In genomic region chr17:29158096-29158495, GRCh38 we compare ENCODE assay signal across 14 cellular contexts. TPM values are rescaled to one million over a fixed set of nuclear protein-coding genes. Genes with fewer than 3 reads are reported as not detected.
DNase-seq lines count a peak whose midpoint lies in the region; ATAC-seq and TF ChIP-seq lines count a peak whose summit lies in the region.
"Had no signal": no experiment of that assay in that cellular context is flagged by ENCODE, and none has a peak within 500 bp of the region (broad histone marks: within the 10 kb centered on the region; RNA-seq: fewer than 3 reads in every experiment).

No MANE protein-coding gene starts in this region.

- TF ChIP-seq POLR2A in right lobe of liver (IDR thresholded peaks at IDR 0.05) (no peak), thyroid gland (IDR thresholded peaks at IDR 0.05) (no peak)

- H3K27ac ChIP-seq in right lobe of liver (peak overlapping the region; percentile 60 to 95 (median 88)), thyroid gland (peak overlapping the region in 2 of 3 donors; percentile 65 to 76)
- H3K27ac ChIP-seq: psoas muscle had no signal

- H3K36me3 ChIP-seq in right lobe of liver: peaks cover 0 to 3% (median 0%) of the 10 kb centered on the region in 4 donors
- no peaks in the 10 kb centered on the region for H3K36me3 ChIP-seq in thyroid gland
- H3K36me3 ChIP-seq: suprapubic skin had no signal

- DNase-seq in LHCN-M2 (ENCODE audit: low read depth) (peak; percentile 36), MCF 10A (ENCODE audit: unreplicated experiment) (no peak), right lobe of liver (no peak), thyroid gland (no peak), activated gamma-delta T cell treated with Interleukin-2 at 50 U/mL for 16 hours (no peak), NCI-H1694 (lab: John Stamatoyannopoulos, UW) (no peak), NCI-H1092 treated with DMSO at 0.1 percent for 48 hours (lab: John Stamatoyannopoulos, UW) (no peak)
- DNase-seq: effector memory CD4-positive, alpha-beta T cell; glutamatergic neuron; NCI-H345; psoas muscle had no signal

- TF ChIP-seq CTCF in MCF 10A (IDR thresholded peaks at IDR 0.05; ENCODE audit: unreplicated experiment) (no peak), right lobe of liver (IDR thresholded peaks at IDR 0.05) (no peak), thyroid gland (IDR thresholded peaks at IDR 0.05) (no peak)

- H3K4me3 ChIP-seq in right lobe of liver (peak overlapping the region in 2 of 3 donors; percentile 16 to 34), thyroid gland (replicated peaks in 1 of 3) (no peak overlapping the region)
- H3K4me3 ChIP-seq: lung, MG63, psoas muscle, suprapubic skin had no signal

- H3K4me1 ChIP-seq in right lobe of liver: peaks cover 4 to 99% (median 55%) of the 10 kb centered on the region in 4 donors
- peaks cover 41 to 69% of the 10 kb centered on the region in 2 donors for H3K4me1 ChIP-seq in thyroid gland

- H3K9me3 ChIP-seq in right lobe of liver (no peaks in the 10 kb centered on the region), thyroid gland (no peaks in the 10 kb centered on the region)
- H3K9me3 ChIP-seq: MG63, psoas muscle, suprapubic skin had no signal

- H3K27me3 ChIP-seq in right lobe of liver (no peaks in the 10 kb centered on the region), thyroid gland (no peaks in the 10 kb centered on the region)
- H3K27me3 ChIP-seq: MG63, suprapubic skin had no signal

- no peaks in the 10 kb centered on the region for H3K9me3 Mint-ChIP-seq in MCF 10A (ENCODE audit: unreplicated experiment)

- CTCF ChIA-PET in MCF 10A (lab: Yijun Ruan, JAX): interaction anchor here (0.7 to 2.4 kb wide), 3 partner anchors 9 to 20 kb away, joined by 3 to 6 read pairs (median 6); no protein-coding TSS in a partner anchor

- WGBS in right lobe of liver (ENCODE audit: insufficient coverage, low coverage, low lambda C conversion rate, missing lambda C conversion rate): 29% methylated on average over 9 of the region's 11 CpGs
- WGBS in thyroid gland, 2 donors: 88 to 93% methylated on average over 10 to 11 of the region's 11 CpGs

- POLR2A ChIA-PET in MCF 10A (lab: Yijun Ruan, JAX): interaction anchor here (1.5 to 7.5 kb wide), 2 partner anchors 8 to 20 kb away, joined by 5 to 168 read pairs; partner anchors contain the start of gene MYO18A

- H3K4me3 Mint-ChIP-seq in MCF 10A (ENCODE audit: unreplicated experiment): no peak overlapping the region

- H3K27ac Mint-ChIP-seq in MCF 10A (ENCODE audit: low read depth, unreplicated experiment): peak overlapping the region; percentile 88

- no peaks in the 10 kb centered on the region for H3K27me3 Mint-ChIP-seq in MCF 10A (ENCODE audit: insufficient read depth, unreplicated experiment)

- BruUV-seq in MCF 10A (replicated peaks; lab: Mats Ljungman, UMichigan): no TSS peak

- peak; percentile 5 to 45 (median 25) for ATAC-seq in right lobe of liver
- ATAC-seq: psoas muscle had no signal

- peaks cover 10% of the 10 kb centered on the region for H3K36me3 Mint-ChIP-seq in MCF 10A (ENCODE audit: insufficient read depth, unreplicated experiment)

- peaks cover 54% of the 10 kb centered on the region for H3K4me1 Mint-ChIP-seq in MCF 10A (ENCODE audit: insufficient read depth, unreplicated experiment)

- intact Hi-C loops in MCF 10A (cut with micrococcal nuclease): no loop called here
- intact Hi-C loops in right lobe of liver (cut with DNase I): no loop called here
- intact Hi-C loops in thyroid gland (cut with DNase I): no loop called here

RNA-seq across cellular contexts. Expression of gene MYO18A, which starts 22.1 kb away (rescaled TPM):
- total RNA-seq in LHCN-M2 (2014; rRNA removed) (39.6 and 41.7 TPM in 2 replicates), MCF 10A (2022) (24.0 and 24.8 TPM in 2 replicates), right lobe of liver (10 to 100 TPM; 50.1 to 98.2 (median 81.8) TPM), thyroid gland (10 to 100 TPM; 32.1 to 49.8 (median 40.6) TPM)
- 35.2 TPM for polyA plus RNA-seq in LHCN-M2 (2012)

Comparison
In these comparisons a context has a peak if more than half of its experiments do, and no peak if none do; other contexts are left out.
1. H3K4me3 ChIP-seq: peak in right lobe of liver (2 of 3); none in thyroid gland (0 of 3).